9 cellular contexts compared by ENCODE assay signal in genomic region chr1:11645670-11646265, GRCh38. TPM values are rescaled to one million over a fixed set of nuclear protein-coding genes. Genes with fewer than 3 reads are reported as not detected.
DNase-seq lines count a peak whose midpoint lies in the region; ATAC-seq and TF ChIP-seq lines count a peak whose summit lies in the region.
"Had no signal": no experiment of that assay in that cellular context is flagged by ENCODE, and none has a peak within 500 bp of the region (broad histone marks: within the 10 kb centered on the region; RNA-seq: fewer than 3 reads in every experiment).

No MANE protein-coding gene starts in this region.

- intact Hi-C loops in breast epithelium (cut with DNase I; ENCODE audit: low total_unique reads): no loop called here

- H3K27ac ChIP-seq in breast epithelium: no peak overlapping the region
- H3K27ac ChIP-seq: BLaER1 treated with 17β-estradiol and CSF1 and Interleukin-3, amounts not matched to agents 10 nM and 100 nM had no signal

- TF ChIP-seq CTCF in WI38 (IDR thresholded peaks at IDR 0.05; ENCODE audit: low read depth, low read length): peak; percentile 84
- TF ChIP-seq CTCF in breast epithelium (IDR thresholded peaks at IDR 0.05): peak in 2 of 3 donors; percentile 58 to 63
- TF ChIP-seq CTCF in kidney epithelial cell (IDR thresholded peaks at IDR 0.05; ENCODE audit: insufficient read depth, low read length, poor library complexity, severe bottlenecking): peak; percentile 91

- ATAC-seq in HG02852 (IDR thresholded peaks at IDR 0.05; ENCODE audit: unreplicated experiment): no peak

- TF ChIP-seq POLR2A in breast epithelium (IDR thresholded peaks at IDR 0.05): no peak

- H3K36me3 ChIP-seq in breast epithelium: no peaks in the 10 kb centered on the region
- no peaks in the 10 kb centered on the region for H3K36me3 ChIP-seq in kidney epithelial cell (ENCODE audit: control insufficient read depth, insufficient read depth, low read length)
- H3K36me3 ChIP-seq: BLaER1 treated with 17β-estradiol and CSF1 and Interleukin-3, amounts not matched to agents 10 nM and 100 nM had no signal

- H3K27me3 ChIP-seq in breast epithelium (no peaks in the 10 kb centered on the region), kidney epithelial cell (ENCODE audit: control insufficient read depth, insufficient read depth, low read length) (peaks cover 20% of the 10 kb centered on the region)

- peak; percentile 60 for DNase-seq in NK-92 treated with Interleukin-12 subunit alpha and Interleukin-12 subunit beta, amount 100 ng/mL, for 24 hours (lab: John Stamatoyannopoulos, UW)
- DNase-seq in NK-92 (lab: John Stamatoyannopoulos, UW; ENCODE audit: unreplicated experiment) (no peak), NCI-H2196 (lab: John Stamatoyannopoulos, UW; ENCODE audit: unreplicated experiment) (peak; percentile 88), breast epithelium (ENCODE audit: low spot score in 2 of 2) (peak in 1 of 2 donors; percentile 75), kidney epithelial cell (ENCODE audit: low read depth) (no peak)
- peak; percentile 82 to 85 for DNase-seq in stimulated activated CD4-positive, alpha-beta T cell treated with anti-CD3 and anti-CD28 coated beads, Interleukin-2, amount 100 ng/mL, for 48 hours

- peaks cover 0 to 5% of the 10 kb centered on the region in 2 donors for H3K4me1 ChIP-seq in breast epithelium

- H3K4me3 ChIP-seq in WI38 (ENCODE audit: low read depth, low read length) (no peak overlapping the region), breast epithelium (no peak overlapping the region), kidney epithelial cell (ENCODE audit: low read depth, low read length) (no peak overlapping the region)
- H3K4me3 ChIP-seq: BLaER1 treated with 17β-estradiol and CSF1 and Interleukin-3, amounts not matched to agents 10 nM and 100 nM had no signal

- no peaks in the 10 kb centered on the region for H3K9me3 ChIP-seq in breast epithelium
- H3K9me3 ChIP-seq: BLaER1 treated with 17β-estradiol and CSF1 and Interleukin-3, amounts not matched to agents 10 nM and 100 nM had no signal

RNA-seq across cellular contexts. Expression of gene FBXO2, which starts 8.5 kb away (rescaled TPM):
- total RNA-seq in breast epithelium (10 to 100 TPM in 2 of 3 donors, 1 to 10 TPM in 1; 1.3 to 49.3 (median 40.6) TPM), kidney epithelial cell (0.55 and 3.0 TPM in 2 replicates)

RNA-seq across cellular contexts. Expression of gene FBXO44, which starts 8.9 kb away (rescaled TPM):
- 10 to 100 TPM; 14.1 to 32.1 (median 31.3) TPM for total RNA-seq in breast epithelium
- 14.4 and 23.6 TPM in 2 replicates for total RNA-seq in kidney epithelial cell

RNA-seq across cellular contexts. Expression of gene FBXO6, which starts 18.2 kb away (rescaled TPM):
- total RNA-seq in breast epithelium: 10 to 100 TPM; 10.2 to 17.0 (median 16.5) TPM
- 14.0 and 14.1 TPM in 2 replicates for total RNA-seq in kidney epithelial cell

RNA-seq across cellular contexts. Expression of gene MAD2L2, which starts 35.2 kb away (rescaled TPM):
- 10 to 100 TPM; 31.8 to 58.7 (median 47.7) TPM for total RNA-seq in breast epithelium
- total RNA-seq in kidney epithelial cell: 89.5 and 96.6 TPM in 2 replicates

RNA-seq across cellular contexts. Expression of gene DRAXIN, which starts 45.7 kb away (rescaled TPM):
- under 1 TPM; under 0.01 to 0.15 (median under 0.01) TPM for total RNA-seq in breast epithelium
- 2.8 and 4.5 TPM in 2 replicates for total RNA-seq in kidney epithelial cell

Comparison
In these comparisons a context has a peak if more than half of its experiments do, and no peak if none do; other contexts are left out.
1. DNase-seq: peak in NK-92 treated with Interleukin-12 subunit alpha and Interleukin-12 subunit beta, amount 100 ng/mL, for 24 hours (single experiment), NCI-H2196 (single experiment) and stimulated activated CD4-positive, alpha-beta T cell treated with anti-CD3 and anti-CD28 coated beads, Interleukin-2, amount 100 ng/mL, for 48 hours (2 of 2); none in NK-92 (single experiment) and kidney epithelial cell (single experiment).
2. Peak in every context shown above with its lines, with median percentiles within 50 percentile points of each other: CTCF ChIP-seq.